ENCODE assay signal across 12 cellular contexts in genomic region chr7:142440219-142441073, GRCh38.
DNase-seq lines count a peak whose midpoint lies in the region; ATAC-seq, FAIRE-seq and TF ChIP-seq lines count a peak whose summit lies in the region.
"Had no signal": no experiment of that assay in that cellular context is flagged by ENCODE, and none has a peak within 500 bp of the region (broad histone marks: within the 10 kb centered on the region; RNA-seq: fewer than 3 reads in every experiment).

No MANE protein-coding gene starts in this region.

- no peaks in the 10 kb centered on the region for H3K9me1 ChIP-seq in keratinocyte (ENCODE audit: control insufficient read depth, extremely low read depth, insufficient read depth, low read length)

- H3K27ac ChIP-seq in keratinocyte (ENCODE audit: control insufficient read depth, insufficient read depth, low read length) (no peak overlapping the region), caudate nucleus (ENCODE audit: low read depth, low read length) (no peak overlapping the region)
- H3K27ac ChIP-seq: tibial nerve had no signal

- no peak overlapping the region for H3K9ac ChIP-seq in adipocyte (ENCODE audit: low read length)
- no peak overlapping the region for H3K9ac ChIP-seq in keratinocyte (ENCODE audit: control insufficient read depth, extremely low read depth, insufficient read depth, low read length)

- no peaks in the 10 kb centered on the region for H3K9me3 ChIP-seq in adipocyte (ENCODE audit: control insufficient read depth, low read length)
- no peaks in the 10 kb centered on the region for H3K9me3 ChIP-seq in keratinocyte (ENCODE audit: control insufficient read depth, low read depth, low read length)
- H3K9me3 ChIP-seq: tibial nerve had no signal

- DNase-seq in CD1c-positive myeloid dendritic cell (ENCODE audit: extremely low spot score) (peak; percentile 39), HTR-8/SVneo (ENCODE audit: insufficient read length, low spot score) (peak; percentile 46), adipocyte (ENCODE audit: low read depth) (peak; percentile 70), keratinocyte (ENCODE audit: low read depth, low spot score) (peak; percentile 15), caudate nucleus (lab: John Stamatoyannopoulos, UW) (no peak), mesenteric fat pad (ENCODE audit: low spot score) (no peak), globus pallidus (ENCODE audit: low spot score) (no peak)
- DNase-seq: activated T-cell treated with anti-CD3 and anti-CD28 coated beads, Interleukin-2, amount 50 U/mL, for 1 hour; midbrain; NCI-H2029 had no signal

- H3K27me3 ChIP-seq in adipocyte (replicated peaks; ENCODE audit: control insufficient read depth, insufficient read depth, low read length): no peaks in the 10 kb centered on the region
- no peaks in the 10 kb centered on the region for H3K27me3 ChIP-seq in keratinocyte (ENCODE audit: control insufficient read depth, extremely low read depth, insufficient read depth, low read length)
- H3K27me3 ChIP-seq: tibial nerve had no signal

- H3K4me3 ChIP-seq in adipocyte (ENCODE audit: low read length): no peak overlapping the region
- no peak overlapping the region for H3K4me3 ChIP-seq in keratinocyte (ENCODE audit: control insufficient read depth in 2 of 3, extremely low read depth in 1 of 3, insufficient read depth in 2 of 3, low read depth in 1 of 3, low read length in 3 of 3)
- H3K4me3 ChIP-seq: tibial nerve had no signal

- H4K20me1 ChIP-seq in keratinocyte (ENCODE audit: control insufficient read depth, extremely low read depth, insufficient read depth, low read length): no peaks in the 10 kb centered on the region

- H3K36me3 ChIP-seq in adipocyte (ENCODE audit: control insufficient read depth, insufficient read depth, low read length, severe bottlenecking) (no peaks in the 10 kb centered on the region), keratinocyte (ENCODE audit: control insufficient read depth in 2 of 2, extremely low read depth in 1 of 2, insufficient read depth in 2 of 2, low read length in 2 of 2) (no peaks in the 10 kb centered on the region)
- H3K36me3 ChIP-seq: tibial nerve had no signal

- dilution Hi-C loops in keratinocyte (cut with MboI; ENCODE audit: extremely low pct_ligation_motif_present, low sequenced_read_pairs): no loop called here

- no peak overlapping the region for H2AFZ ChIP-seq in keratinocyte (ENCODE audit: control insufficient read depth, low read length)

- ATAC-seq in GM21381 (IDR thresholded peaks at IDR 0.05; ENCODE audit: unreplicated experiment): no peak

- H3K4me2 ChIP-seq in keratinocyte (ENCODE audit: control insufficient read depth, extremely low read depth, insufficient read depth, low read depth, low read length): peak overlapping the region; percentile 45

- H3K79me2 ChIP-seq in keratinocyte (ENCODE audit: control insufficient read depth, insufficient read depth, low read length): no peaks in the 10 kb centered on the region

- no peak for TF ChIP-seq CTCF in keratinocyte (optimal IDR thresholded peaks at IDR 0.05 in 1 of 3, IDR thresholded peaks at IDR 0.05 in 1 of 3, conservative IDR thresholded peaks at IDR 0.05 in 1 of 3; ENCODE audit: extremely low read depth in 1 of 3, insufficient read depth in 2 of 3, low read length in 3 of 3)

- H3K4me1 ChIP-seq in adipocyte (ENCODE audit: control insufficient read depth, insufficient read depth, low read length): peaks cover 47% of the 10 kb centered on the region
- peaks cover 19% of the 10 kb centered on the region for H3K4me1 ChIP-seq in keratinocyte (ENCODE audit: control insufficient read depth, extremely low read depth, insufficient read depth, low read length)
- H3K4me1 ChIP-seq: tibial nerve had no signal

- no peak for FAIRE-seq in HTR-8/SVneo (lab: Jason Lieb, UNC)
- FAIRE-seq in keratinocyte (lab: Jason Lieb, UNC): peak; percentile 69

Comparison
In these comparisons a context has a peak if more than half of its experiments do, and no peak if none do; other contexts are left out.
1. DNase-seq: peak in CD1c-positive myeloid dendritic cell (single experiment), HTR-8/SVneo (single experiment), adipocyte (single experiment) and keratinocyte (single experiment); none in caudate nucleus (0 of 61), mesenteric fat pad (single experiment) and globus pallidus (single experiment).